ENCODE assay signal across 11 cellular contexts in the genomic region with DNA sequence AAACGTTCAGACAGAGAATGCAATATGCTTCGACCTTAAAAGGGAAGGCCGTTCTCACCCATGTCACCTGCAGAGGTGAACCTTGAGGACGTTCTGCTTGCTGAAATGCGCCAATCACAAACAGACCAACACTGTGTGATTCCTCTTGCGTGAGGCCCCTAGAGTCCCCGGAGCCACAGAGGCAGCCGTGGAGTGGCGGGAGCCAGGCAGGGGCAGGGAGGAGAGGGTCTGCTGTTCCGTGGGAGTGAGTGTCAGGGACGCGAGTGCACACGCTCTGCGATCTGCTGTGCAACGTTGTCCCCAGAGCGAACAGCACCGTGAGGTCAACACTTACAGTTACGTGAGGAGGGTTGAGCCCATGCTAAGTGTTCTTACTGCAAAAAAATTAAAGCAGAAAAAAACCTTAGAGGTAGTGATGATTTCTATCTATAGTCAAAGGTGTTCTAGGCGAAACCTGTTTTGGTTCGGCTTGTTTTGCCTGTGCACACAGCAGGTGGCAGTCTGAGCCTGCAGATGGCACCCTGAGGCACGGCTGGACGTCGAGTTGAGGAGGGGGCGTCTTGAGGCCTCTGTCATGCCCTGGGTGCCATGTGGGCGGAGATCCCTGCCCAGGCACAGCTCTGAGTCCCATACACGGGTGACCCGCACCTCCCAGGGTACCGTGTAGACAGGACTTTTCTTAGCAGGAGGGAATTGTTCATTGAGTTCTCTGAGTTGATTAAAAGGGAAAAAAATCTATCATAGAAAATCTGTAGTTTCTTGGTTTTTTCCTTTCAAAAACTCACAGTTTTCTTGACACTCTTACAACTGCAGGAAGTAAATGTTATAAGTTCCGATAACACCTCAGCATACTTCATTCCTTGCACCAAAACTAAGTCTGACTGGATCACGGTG.
DNase-seq lines count a peak whose midpoint lies in the region; ATAC-seq and TF ChIP-seq lines count a peak whose summit lies in the region.
"Had no signal": no experiment of that assay in that cellular context is flagged by ENCODE, and none has a peak within 500 bp of the region (broad histone marks: within the 10 kb centered on the region; RNA-seq: fewer than 3 reads in every experiment).

No MANE protein-coding gene starts in this region.

- H3K79me2 ChIP-seq in GM23248 (ENCODE audit: insufficient read depth) (no peaks in the 10 kb centered on the region), OCI-LY7 (ENCODE audit: insufficient read depth, low read depth, low read length) (no peaks in the 10 kb centered on the region)

- no TSS peak for BruUV-seq in OCI-LY7 (replicated peaks; lab: Mats Ljungman, UMichigan)

- H3K9ac ChIP-seq in GM23248, result no peak overlapping the region

- peaks cover 7% of the 10 kb centered on the region for H3K4me1 ChIP-seq in GM23248 (ENCODE audit: insufficient read depth)
- H3K4me1 ChIP-seq in OCI-LY7 (ENCODE audit: insufficient read depth, low read length, poor library complexity, severe bottlenecking), result no peaks in the 10 kb centered on the region
- no peaks in the 10 kb centered on the region for H3K4me1 ChIP-seq in right atrium auricular region

- no peaks in the 10 kb centered on the region for H4K20me1 ChIP-seq in GM23248 (ENCODE audit: insufficient read depth)
- no peaks in the 10 kb centered on the region for H4K20me1 ChIP-seq in OCI-LY7 (ENCODE audit: insufficient read depth, low read length)

- no peaks in the 10 kb centered on the region; the same call in 1 of the 2 replicates for H3F3A ChIP-seq in GM23248 (ENCODE audit: insufficient read depth)

- peaks cover 11% of the 10 kb centered on the region for H3K27me3 ChIP-seq in GM23248 (replicated peaks; ENCODE audit: insufficient read depth)
- no peaks in the 10 kb centered on the region for H3K27me3 ChIP-seq in right atrium auricular region

- CTCF ChIA-PET in OCI-LY7 (lab: Charles Lee; ENCODE audit: unreplicated experiment), result no interaction called here

- peak; percentile 13 for DNase-seq in GM23248
- DNase-seq in OCI-LY7 (ENCODE audit: low spot score), result no peak
- DNase-seq in right atrium auricular region (ENCODE audit: low spot score), result peak; percentile 55
- DNase-seq in retina, result peak; percentile 69
- no peak for DNase-seq in COR-L47 (lab: John Stamatoyannopoulos, UW)
- DNase-seq: activated effector memory CD4-positive, alpha-beta T cell treated with Interleukin-2 at 50 U/mL for 16 hours; HCEC 1CT had no signal

- H3K9me3 ChIP-seq in GM23248 (ENCODE audit: low read depth) (no peaks in the 10 kb centered on the region), OCI-LY7 (ENCODE audit: low read length) (no peaks in the 10 kb centered on the region), right atrium auricular region (no peaks in the 10 kb centered on the region)

- H2AFZ ChIP-seq in GM23248 (no peak overlapping the region), OCI-LY7 (ENCODE audit: low read length) (no peak overlapping the region)

- H3K9me2 ChIP-seq in GM23248 (ENCODE audit: insufficient read depth), result no peaks in the 10 kb centered on the region
- no peaks in the 10 kb centered on the region for H3K9me2 ChIP-seq in OCI-LY7 (ENCODE audit: insufficient read depth, low read length)

- no peak for ATAC-seq in activated CD4-positive, CD25-positive, alpha-beta regulatory T cell treated with anti-CD3 and anti-CD28 coated beads, Interleukin-2, amount 50 U/mL, for 24 hours
- no peak for ATAC-seq in HG03354 (IDR thresholded peaks at IDR 0.05; ENCODE audit: poor library complexity, severe bottlenecking, unreplicated experiment)
- no peak for ATAC-seq in GM18498 (IDR thresholded peaks at IDR 0.05; ENCODE audit: unreplicated experiment)

- intact Hi-C loops in OCI-LY7 (cut with micrococcal nuclease; ENCODE audit: unreplicated experiment), result no loop called here

- 65 to 66% methylated on average over 30 of the region's 30 CpGs for WGBS in GM23248 (ENCODE audit: low coverage in 1 of 2, low lambda C conversion rate in 2 of 2, missing lambda C conversion rate in 2 of 2), 2 experiments

- peak; percentile 55 for TF ChIP-seq CTCF in OCI-LY7 (conservative IDR thresholded peaks at IDR 0.05; ENCODE audit: low read length)
- TF ChIP-seq CTCF in right atrium auricular region (IDR thresholded peaks at IDR 0.05), result peak in 1 of 2 donors; percentile 60

- no peak overlapping the region for H3K4me3 ChIP-seq in GM23248
- no peak overlapping the region for H3K4me3 ChIP-seq in OCI-LY7 (ENCODE audit: low read depth, low read length, poor library complexity, severe bottlenecking)
- no peak overlapping the region for H3K4me3 ChIP-seq in right atrium auricular region

- POLR2A ChIA-PET in OCI-LY7 (lab: Charles Lee), result interaction anchor here (0.6 kb wide), 1 partner anchor 743 kb away, joined by 3 read pairs; no protein-coding TSS in a partner anchor

- H3K27ac ChIP-seq in GM23248, result no peak overlapping the region
- H3K27ac ChIP-seq in OCI-LY7 (ENCODE audit: low read depth, low read length, poor library complexity, severe bottlenecking), result no peak overlapping the region
- no peak overlapping the region for H3K27ac ChIP-seq in right atrium auricular region
- H3K27ac ChIP-seq: epithelial cell of prostate had no signal

- in situ Hi-C loops in GM23248 (cut with MboI), result no loop called here

- H3K4me2 ChIP-seq in GM23248 (ENCODE audit: unreplicated experiment) (no peak overlapping the region), OCI-LY7 (ENCODE audit: low read length) (no peak overlapping the region)

- no peaks in the 10 kb centered on the region for H3K36me3 ChIP-seq in GM23248 (ENCODE audit: low read depth)
- no peaks in the 10 kb centered on the region for H3K36me3 ChIP-seq in OCI-LY7 (ENCODE audit: insufficient read depth, low read length)
- H3K36me3 ChIP-seq in right atrium auricular region, result no peaks in the 10 kb centered on the region

Comparison
In these comparisons a context has a peak if more than half of its experiments do, and no peak if none do; other contexts are left out.
1. DNase-seq: peak in GM23248 (single experiment), right atrium auricular region (single experiment) and retina (single experiment); none in OCI-LY7 (single experiment) and COR-L47 (single experiment).